25 cellular contexts compared by ENCODE assay signal in the genomic region with DNA sequence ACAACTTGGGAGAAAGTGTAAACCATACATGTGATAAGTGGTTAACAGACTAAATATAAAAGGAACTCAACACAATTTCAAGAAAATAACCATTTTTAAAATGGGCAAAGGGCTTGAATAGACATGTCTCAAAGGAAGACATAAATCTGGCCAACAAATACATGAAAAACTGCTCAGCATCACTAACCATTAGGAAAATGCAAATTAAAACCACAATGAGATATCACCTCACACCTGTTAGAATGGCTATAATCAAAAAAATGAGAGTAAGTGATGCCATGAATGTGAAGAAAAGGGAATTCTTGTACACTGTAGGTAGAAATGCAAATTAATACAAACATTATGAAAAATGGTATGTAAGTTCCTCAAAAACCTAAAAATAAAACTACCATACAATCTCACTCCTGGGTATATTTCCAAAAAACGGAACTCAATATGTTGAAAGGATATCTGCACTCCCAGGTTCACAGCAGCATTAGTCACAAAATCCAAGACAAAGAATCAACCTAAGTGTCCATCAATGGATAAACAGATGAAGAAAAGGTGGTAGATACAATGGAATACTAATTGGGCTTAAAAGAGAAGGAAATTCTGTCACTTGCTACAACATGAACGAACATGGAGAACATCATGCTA. TPM values are rescaled to one million over a fixed set of nuclear protein-coding genes. Genes with fewer than 3 reads are reported as not detected.
A peak's percentile ranks its signal among the peaks of the same experiment; 100 is the strongest.
DNase-seq lines count a peak whose midpoint lies in the region; ATAC-seq and TF ChIP-seq lines count a peak whose summit lies in the region.
"Had no signal": no experiment of that assay in that cellular context is flagged by ENCODE, and none has a peak within 500 bp of the region (broad histone marks: within the 10 kb centered on the region; RNA-seq: fewer than 3 reads in every experiment).

No MANE protein-coding gene starts in this region.

- H3K36me3 Mint-ChIP-seq in CD8-positive, alpha-beta memory T cell, result peaks cover 0 to 10% (median 6%) of the 10 kb centered on the region in 3 donors
- H3K36me3 Mint-ChIP-seq in central memory CD8-positive, alpha-beta T cell (ENCODE audit: insufficient read depth), result peaks cover 7% of the 10 kb centered on the region

- H2AFZ ChIP-seq in KMS-11 (ENCODE audit: low read depth), result no peak overlapping the region
- no peak overlapping the region for H2AFZ ChIP-seq in OCI-LY3 (ENCODE audit: low read depth, low read length)

- peaks cover 72 to 94% (median 91%) of the 10 kb centered on the region in 3 donors for H3K4me1 Mint-ChIP-seq in CD8-positive, alpha-beta memory T cell
- H3K4me1 Mint-ChIP-seq in central memory CD8-positive, alpha-beta T cell, result peaks cover 71% of the 10 kb centered on the region

- intact Hi-C loops in posterior vena cava (cut with DNase I), result no loop called here

- H3K79me2 ChIP-seq in KMS-11 (ENCODE audit: insufficient read depth, low read depth) (peaks cover 99% of the 10 kb centered on the region), OCI-LY3 (ENCODE audit: low read length) (peaks cover 91% of the 10 kb centered on the region)

- H4K20me1 ChIP-seq in KMS-11 (ENCODE audit: insufficient read depth) (no peaks in the 10 kb centered on the region), OCI-LY3 (ENCODE audit: insufficient read depth, low read length) (peaks cover 27% of the 10 kb centered on the region)

- H3K9ac ChIP-seq in KMS-11 (no peak overlapping the region), OCI-LY3 (ENCODE audit: low read length) (no peak overlapping the region)
- H3K9ac ChIP-seq: SK-N-SH had no signal

- CTCF ChIA-PET in CD8-positive, alpha-beta memory T cell (lab: Charles Lee), result no interaction called here

- no peak for ATAC-seq in central memory CD8-positive, alpha-beta T cell (replicated peaks; ENCODE audit: extremely low read depth, poor library complexity, severe bottlenecking)
- ATAC-seq: HepG2, left lung had no signal

- POLR2A ChIA-PET in CD8-positive, alpha-beta memory T cell (lab: Charles Lee), result interaction anchor here (0.6 kb wide), 1 partner anchor 15 kb away, joined by 8 read pairs; no protein-coding TSS in a partner anchor

- H3K4me3 ChIP-seq in CD8-positive, alpha-beta memory T cell (ENCODE audit: low read length), result no peak overlapping the region
- H3K4me3 ChIP-seq in KMS-11 (IDR thresholded peaks at IDR 0.05; ENCODE audit: insufficient read depth, low read depth, low read length), result no peak overlapping the region
- no peak overlapping the region for H3K4me3 ChIP-seq in OCI-LY3 (ENCODE audit: low read length)
- H3K4me3 ChIP-seq: left lung, prostate gland had no signal

- H3K27me3 ChIP-seq in CD8-positive, alpha-beta memory T cell (ENCODE audit: insufficient read depth, low read length, poor library complexity, severe bottlenecking), result no peaks in the 10 kb centered on the region
- no peaks in the 10 kb centered on the region for H3K27me3 ChIP-seq in KMS-11 (ENCODE audit: insufficient read depth, low read depth)
- H3K27me3 ChIP-seq in OCI-LY3 (ENCODE audit: low read depth, low read length), result no peaks in the 10 kb centered on the region
- H3K27me3 ChIP-seq: brain microvascular endothelial cell, left lung had no signal

- no peaks in the 10 kb centered on the region for H3K9me3 ChIP-seq in CD8-positive, alpha-beta memory T cell (ENCODE audit: low read length)
- H3K9me3 ChIP-seq in OCI-LY3 (ENCODE audit: insufficient read depth, low read length), result no peaks in the 10 kb centered on the region
- H3K9me3 ChIP-seq: left lung, prostate gland, SK-N-SH had no signal

- TF ChIP-seq CTCF in KMS-11 (conservative IDR thresholded peaks at IDR 0.05; ENCODE audit: low read depth, low read length) (no peak), OCI-LY3 (IDR thresholded peaks at IDR 0.05; ENCODE audit: low read depth, low read length) (no peak)

- no peaks in the 10 kb centered on the region for H3K27me3 Mint-ChIP-seq in CD8-positive, alpha-beta memory T cell
- H3K27me3 Mint-ChIP-seq in central memory CD8-positive, alpha-beta T cell, result no peaks in the 10 kb centered on the region
- H3K27me3 Mint-ChIP-seq: activated naive CD8-positive, alpha-beta T cell treated with anti-CD3 and anti-CD28 coated beads, Interleukin-2, amount 10 ng/mL, durations not matched to agents 7 days and 5 days; type B pancreatic cell had no signal

- H3K4me2 ChIP-seq in KMS-11, result peak overlapping the region; percentile 40; the same call in 1 of the 2 replicates
- peak overlapping the region; percentile 59; the same call in 1 of the 2 replicates for H3K4me2 ChIP-seq in OCI-LY3 (ENCODE audit: low read length)
- H3K4me2 ChIP-seq: SK-N-SH had no signal

- no peak overlapping the region for H3K27ac ChIP-seq in CD8-positive, alpha-beta memory T cell (ENCODE audit: low read depth, low read length)
- H3K27ac ChIP-seq in KMS-11, result no peak overlapping the region
- H3K27ac ChIP-seq in OCI-LY3 (ENCODE audit: low read length), result no peak overlapping the region
- H3K27ac ChIP-seq: brain microvascular endothelial cell, left lung, prostate gland had no signal

- H3K4me1 ChIP-seq in CD8-positive, alpha-beta memory T cell (ENCODE audit: insufficient read depth, low read length), result peaks cover 62% of the 10 kb centered on the region
- H3K4me1 ChIP-seq in KMS-11 (ENCODE audit: low read depth, poor library complexity, severe bottlenecking) (peaks cover 50% of the 10 kb centered on the region), OCI-LY3 (ENCODE audit: low read length) (peaks cover 43% of the 10 kb centered on the region)

- no peaks in the 10 kb centered on the region for H3K9me3 Mint-ChIP-seq in CD8-positive, alpha-beta memory T cell
- no peaks in the 10 kb centered on the region for H3K9me3 Mint-ChIP-seq in central memory CD8-positive, alpha-beta T cell
- H3K9me3 Mint-ChIP-seq: activated naive CD8-positive, alpha-beta T cell treated with anti-CD3 and anti-CD28 coated beads, Interleukin-2, amount 10 ng/mL, durations not matched to agents 7 days and 5 days; nephron progenitor cell; type B pancreatic cell had no signal

- H3K4me3 Mint-ChIP-seq in CD8-positive, alpha-beta memory T cell, result peak overlapping the region in 4 of 7 donors; percentile 10 to 56 (median 30)
- H3K4me3 Mint-ChIP-seq in central memory CD8-positive, alpha-beta T cell, result peak overlapping the region; percentile 19
- H3K4me3 Mint-ChIP-seq: nephron progenitor cell, type B pancreatic cell had no signal

- DNase-seq in CD8-positive, alpha-beta memory T cell, result no peak
- no peak for DNase-seq in central memory CD8-positive, alpha-beta T cell (ENCODE audit: low spot score in 2 of 2)
- DNase-seq in posterior vena cava (ENCODE audit: low spot score) (no peak), NCI-H2196 treated with DMSO at 0.1 percent for 48 hours (lab: John Stamatoyannopoulos, UW; ENCODE audit: unreplicated experiment) (no peak), NCI-H524 treated with DMSO at 0.1 percent for 48 hours (lab: John Stamatoyannopoulos, UW) (no peak)
- no peak for DNase-seq in stimulated activated CD4-positive, alpha-beta T cell treated with anti-CD3 and anti-CD28 coated beads, Interleukin-2, amount 100 ng/mL, for 48 hours
- DNase-seq: activated naive CD8-positive, alpha-beta T cell treated with anti-CD3 and anti-CD28 coated beads, Interleukin-2, amount 10 ng/mL, durations not matched to agents 7 days and 5 days; brain microvascular endothelial cell; Calu3; cortex of kidney; EL; glutamatergic neuron; left lung; midbrain; NCI-H1694 treated with DMSO at 0.1 percent for 48 hours; NCI-H2227 treated with DMSO at 0.1 percent for 48 hours; NCI-H774; nephron progenitor cell; SK-N-SH; small intestine had no signal

- H3K27ac Mint-ChIP-seq in CD8-positive, alpha-beta memory T cell, result no peak overlapping the region
- H3K27ac Mint-ChIP-seq in central memory CD8-positive, alpha-beta T cell (ENCODE audit: low read depth), result no peak overlapping the region
- H3K27ac Mint-ChIP-seq: nephron progenitor cell, type B pancreatic cell had no signal

- no peaks in the 10 kb centered on the region for H3K36me3 ChIP-seq in CD8-positive, alpha-beta memory T cell (ENCODE audit: insufficient read depth, low read length)
- H3K36me3 ChIP-seq in KMS-11 (ENCODE audit: insufficient read depth), result no peaks in the 10 kb centered on the region
- no peaks in the 10 kb centered on the region for H3K36me3 ChIP-seq in OCI-LY3 (replicated peaks; ENCODE audit: low read depth, low read length)
- H3K36me3 ChIP-seq: brain microvascular endothelial cell, left lung, prostate gland had no signal

RNA-seq across cellular contexts. Expression of gene SNX13, which starts 5.6 kb away (rescaled TPM):
- 10 to 100 TPM; 23.4 to 26.3 TPM for total RNA-seq in CD8-positive, alpha-beta memory T cell
- polyA plus RNA-seq in CD8-positive, alpha-beta memory T cell, result 9.2 TPM
- total RNA-seq in posterior vena cava, result 10 to 100 TPM; 50.6 to 51.2 TPM
